Comparison of ENCODE assay signal across 15 cellular contexts in the genomic region with DNA sequence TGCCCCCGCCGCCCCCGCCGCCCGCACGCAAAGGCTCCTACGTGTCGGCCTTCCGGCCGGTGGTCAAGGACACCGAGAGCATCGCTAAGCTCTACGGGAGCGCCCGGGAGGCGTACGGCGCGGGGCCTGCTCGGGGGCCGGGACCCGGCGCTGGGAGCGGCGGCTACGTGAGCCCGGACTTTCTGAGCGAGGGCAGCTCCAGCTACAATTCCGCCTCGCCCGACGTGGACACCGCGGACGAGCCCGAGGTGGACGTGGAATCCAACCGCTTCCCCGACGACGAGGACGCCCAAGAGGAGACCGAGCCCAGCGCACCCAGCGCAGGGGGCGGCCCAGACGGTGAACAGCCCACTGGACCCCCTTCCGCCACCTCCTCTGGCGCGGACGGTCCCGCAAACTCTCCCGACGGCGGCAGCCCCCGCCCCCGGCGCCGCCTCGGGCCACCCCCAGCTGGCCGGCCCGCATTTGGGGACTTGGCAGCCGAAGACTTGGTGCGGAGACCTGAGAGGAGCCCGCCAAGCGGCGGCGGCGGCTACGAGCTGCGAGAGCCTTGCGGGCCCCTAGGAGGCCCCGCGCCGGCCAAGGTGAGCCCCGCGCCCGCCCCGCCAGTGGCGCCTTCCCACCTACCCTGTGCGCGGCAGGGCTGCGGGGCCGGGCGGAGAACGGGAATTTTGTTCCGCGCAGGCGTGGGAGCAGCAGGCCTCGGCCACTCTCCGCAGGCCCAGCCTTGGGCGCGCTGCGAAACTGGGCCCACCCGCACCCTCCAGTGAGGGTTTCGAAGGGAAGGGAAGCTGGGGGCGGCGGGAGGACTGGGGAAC. TPM values are rescaled to one million over a fixed set of nuclear protein-coding genes. Genes with fewer than 3 reads are reported as not detected.
A peak's percentile ranks its signal among the peaks of the same experiment; 100 is the strongest.
DNase-seq lines count a peak whose midpoint lies in the region; ATAC-seq, FAIRE-seq and TF ChIP-seq lines count a peak whose summit lies in the region.
"Had no signal": no experiment of that assay in that cellular context is flagged by ENCODE, and none has a peak within 500 bp of the region (broad histone marks: within the 10 kb centered on the region; RNA-seq: fewer than 3 reads in every experiment).

No MANE protein-coding gene starts in this region.

- peak; percentile 29 for DNase-seq in activated CD4-positive, CD25-positive, alpha-beta regulatory T cell treated with anti-CD3 and anti-CD28 coated beads, Interleukin-2, amount 50 U/mL, for 72 hours
- no peak for DNase-seq in activated CD4-positive, CD25-positive, alpha-beta regulatory T cell (lab: John Stamatoyannopoulos, UW)
- DNase-seq in H7, result peak; percentile 79
- DNase-seq in effector memory CD8-positive, alpha-beta T cell, result peak in 1 of 3 experiments; percentile 5
- DNase-seq in osteoblast (ENCODE audit: insufficient read length, low spot score, missing footprints), result peak; percentile 77
- DNase-seq in omental fat pad (ENCODE audit: low spot score), result no peak
- DNase-seq in RCC 7860 (ENCODE audit: low spot score), result no peak
- DNase-seq in left colon, result no peak
- DNase-seq: EL, NCI-H446 had no signal

- H3K4me3 Mint-ChIP-seq in effector memory CD8-positive, alpha-beta T cell, result peak overlapping the region; percentile 37 to 40

- H3K27ac Mint-ChIP-seq in effector memory CD8-positive, alpha-beta T cell, result no peak overlapping the region

- H3K27me3 ChIP-seq in H7 (ENCODE audit: control insufficient read depth, insufficient read depth, low read length) (peaks cover 99% of the 10 kb centered on the region), osteoblast (ENCODE audit: insufficient read depth, low read length) (peaks cover 93% of the 10 kb centered on the region)

- H4K20me1 ChIP-seq in osteoblast (ENCODE audit: insufficient read depth, low read length), result peaks cover 11% of the 10 kb centered on the region

- no peaks in the 10 kb centered on the region for H3K9me3 ChIP-seq in osteoblast (ENCODE audit: low read depth, low read length)
- H3K9me3 ChIP-seq: adrenal gland, gastroesophageal sphincter, tibial nerve had no signal

- H3K4me3 ChIP-seq in H7 (ENCODE audit: insufficient read depth, low read depth, low read length) (no peak overlapping the region), osteoblast (ENCODE audit: insufficient read depth, low read length) (no peak overlapping the region)
- H3K4me3 ChIP-seq: lung had no signal

- no peak overlapping the region for H3K27ac ChIP-seq in osteoblast (ENCODE audit: low read depth, low read length)
- H3K27ac ChIP-seq: adrenal gland, gastroesophageal sphincter, tibial nerve had no signal

- TF ChIP-seq CTCF in osteoblast (IDR thresholded peaks at IDR 0.05; ENCODE audit: extremely low read depth, low read depth, low read length) (no peak), omental fat pad (IDR thresholded peaks at IDR 0.05) (no peak)

- no peak for FAIRE-seq in RCC 7860 (lab: Jason Lieb, UNC)

- H2AFZ ChIP-seq in osteoblast (ENCODE audit: low read length), result no peak overlapping the region

- H3K4me1 ChIP-seq in osteoblast (ENCODE audit: insufficient read depth, low read length), result peaks cover 5% of the 10 kb centered on the region

- no peaks in the 10 kb centered on the region for H3K9me3 Mint-ChIP-seq in effector memory CD8-positive, alpha-beta T cell

- intact Hi-C loops in left colon (cut with DNase I, micrococcal nuclease), result no loop called here

- peaks cover 70 to 89% of the 10 kb centered on the region in 2 donors for H3K27me3 Mint-ChIP-seq in effector memory CD8-positive, alpha-beta T cell

- H3K36me3 Mint-ChIP-seq in effector memory CD8-positive, alpha-beta T cell (ENCODE audit: insufficient read depth), result peaks cover 16% of the 10 kb centered on the region

- H3K79me2 ChIP-seq in osteoblast (ENCODE audit: insufficient read depth, low read length), result no peaks in the 10 kb centered on the region

- H3K4me1 Mint-ChIP-seq in effector memory CD8-positive, alpha-beta T cell (ENCODE audit: low read depth in 2 of 2), result peaks cover 18 to 29% of the 10 kb centered on the region in 2 donors

- no peak for ATAC-seq in effector memory CD8-positive, alpha-beta T cell (replicated peaks)
- ATAC-seq in omental fat pad (ENCODE audit: low FRiP score) (no peak), left colon (no peak)
- ATAC-seq: gastroesophageal sphincter had no signal

- no peak overlapping the region for H3K4me2 ChIP-seq in osteoblast (ENCODE audit: insufficient read depth, low read length)

- H3K36me3 ChIP-seq in H7 (replicated peaks; ENCODE audit: control insufficient read depth, insufficient read depth, low read length) (no peaks in the 10 kb centered on the region), osteoblast (ENCODE audit: insufficient read depth, low read length) (no peaks in the 10 kb centered on the region)
- H3K36me3 ChIP-seq: adrenal gland, gastroesophageal sphincter, tibial nerve had no signal

RNA-seq across cellular contexts. Expression of gene SKOR1, which starts 2.5 kb away (rescaled TPM):
- total RNA-seq in H7 (2014; rRNA removed; shearing (Covaris generic)), result 0.11 TPM in 1 of 2 replicates, not detected in the other
- total RNA-seq in osteoblast (0.29 and 0.36 TPM in 2 replicates), omental fat pad (1 to 10 TPM in 1 of 4 donors, under 1 TPM in 3; 0.19 to 1.1 (median 0.49) TPM), left colon (under 1 TPM; 0.47 to 0.49 TPM)

RNA-seq across cellular contexts. Expression of gene RNU6-1, which starts 12.1 kb away (rescaled TPM):
- not detected in 2 replicates for total RNA-seq in H7 (2014; rRNA removed; shearing (Covaris generic))
- total RNA-seq in osteoblast (not detected in 2 replicates), omental fat pad (not detected), left colon (not detected)
- total RNA-seq: adrenal gland, gastroesophageal sphincter, lung, MCF 10A, tibial nerve had no signal

Comparison
In these comparisons a context has a peak if more than half of its experiments do, and no peak if none do; other contexts are left out.
1. DNase-seq: peak in activated CD4-positive, CD25-positive, alpha-beta regulatory T cell treated with anti-CD3 and anti-CD28 coated beads, Interleukin-2, amount 50 U/mL, for 72 hours (single experiment), H7 (single experiment) and osteoblast (single experiment); none in activated CD4-positive, CD25-positive, alpha-beta regulatory T cell (0 of 4), omental fat pad (single experiment), RCC 7860 (single experiment) and left colon (0 of 2).